ENCODE assay signal across 28 cellular contexts in genomic region chr1:53728702-53729535, GRCh38. TPM values are rescaled to one million over a fixed set of nuclear protein-coding genes. Genes with fewer than 3 reads are reported as not detected.
"Had no signal": no experiment of that assay in that cellular context is flagged by ENCODE, and none has a peak within 500 bp of the region (broad histone marks: within the 10 kb centered on the region; RNA-seq: fewer than 3 reads in every experiment).

No MANE protein-coding gene starts in this region.

- FAIRE-seq: endothelial cell of umbilical vein, pancreas had no signal

- H3K9me3 Mint-ChIP-seq: activated CD4-positive, alpha-beta memory T cell treated with anti-CD3 and anti-CD28 coated beads for 36 hours; activated naive CD8-positive, alpha-beta T cell treated with anti-CD3 and anti-CD28 coated beads for 36 hours; effector memory CD8-positive, alpha-beta T cell; natural killer cell; stimulated activated effector memory CD8-positive, alpha-beta T cell treated with anti-CD3 and anti-CD28 coated beads, Interleukin-12 subunit alpha, Interleukin-12 subunit beta, amount 100 ng/mL, for 72 hours; stimulated activated naive CD8-positive, alpha-beta T cell treated with anti-CD3 and anti-CD28 coated beads, Interleukin-15, amount 100 ng/mL, for 72 hours had no signal

- H3K36me3 ChIP-seq: colonic mucosa, gastroesophageal sphincter, heart left ventricle, lower lobe of right lung, pancreas, tibial artery, uterus had no signal

- H3K4me3 Mint-ChIP-seq: activated CD4-positive, alpha-beta memory T cell treated with anti-CD3 and anti-CD28 coated beads for 36 hours; activated naive CD8-positive, alpha-beta T cell treated with anti-CD3 and anti-CD28 coated beads for 36 hours; effector memory CD8-positive, alpha-beta T cell; natural killer cell; stimulated activated effector memory CD8-positive, alpha-beta T cell treated with anti-CD3 and anti-CD28 coated beads, Interleukin-12 subunit alpha, Interleukin-12 subunit beta, amount 100 ng/mL, for 72 hours; stimulated activated naive CD8-positive, alpha-beta T cell treated with anti-CD3 and anti-CD28 coated beads, Interleukin-15, amount 100 ng/mL, for 72 hours had no signal

- H3K4me1 Mint-ChIP-seq: activated naive CD8-positive, alpha-beta T cell treated with anti-CD3 and anti-CD28 coated beads for 36 hours; natural killer cell; stimulated activated effector memory CD8-positive, alpha-beta T cell treated with anti-CD3 and anti-CD28 coated beads, Interleukin-12 subunit alpha, Interleukin-12 subunit beta, amount 100 ng/mL, for 72 hours; stimulated activated naive CD8-positive, alpha-beta T cell treated with anti-CD3 and anti-CD28 coated beads, Interleukin-15, amount 100 ng/mL, for 72 hours had no signal

- H3K9me3 ChIP-seq: body of pancreas, colonic mucosa, gastroesophageal sphincter, heart left ventricle, lower lobe of right lung, pancreas, tibial artery, uterus had no signal

- DNase-seq: activated CD4-positive, alpha-beta memory T cell treated with anti-CD3 and anti-CD28 coated beads for 36 hours; activated CD4-positive, alpha-beta T cell treated with anti-CD3 and anti-CD28 coated beads for 48 hours; activated naive CD4-positive, alpha-beta T cell treated with Interleukin-2 at 50 U/mL for 16 hours; activated naive CD8-positive, alpha-beta T cell treated with anti-CD3 and anti-CD28 coated beads for 36 hours; activated T-cell treated with anti-CD3 and anti-CD28 coated beads, Interleukin-2, amount 50 U/mL, for 48 hours; amygdala; body of pancreas; caudate nucleus; colonic mucosa; dorsolateral prefrontal cortex; effector memory CD8-positive, alpha-beta T cell; heart left ventricle; lower lobe of right lung; natural killer cell; pancreas; right cardiac atrium; stimulated activated CD4-positive, alpha-beta T cell treated with anti-CD3 and anti-CD28 coated beads, Interleukin-2, amount 100 ng/mL, for 24 hours; stimulated activated naive CD8-positive, alpha-beta T cell treated with anti-CD3 and anti-CD28 coated beads, Interleukin-15, amount 100 ng/mL, for 72 hours; tibial artery; uterus had no signal

- H3K27me3 ChIP-seq: body of pancreas, colonic mucosa, dorsolateral prefrontal cortex, pancreas, uterus had no signal

- H3K27ac Mint-ChIP-seq: activated CD4-positive, alpha-beta memory T cell treated with anti-CD3 and anti-CD28 coated beads for 36 hours; activated naive CD8-positive, alpha-beta T cell treated with anti-CD3 and anti-CD28 coated beads for 36 hours; effector memory CD8-positive, alpha-beta T cell; natural killer cell; stimulated activated effector memory CD8-positive, alpha-beta T cell treated with anti-CD3 and anti-CD28 coated beads, Interleukin-12 subunit alpha, Interleukin-12 subunit beta, amount 100 ng/mL, for 72 hours; stimulated activated naive CD8-positive, alpha-beta T cell treated with anti-CD3 and anti-CD28 coated beads, Interleukin-15, amount 100 ng/mL, for 72 hours had no signal

- H3K27ac ChIP-seq: colonic mucosa, dorsolateral prefrontal cortex, gastroesophageal sphincter, heart left ventricle, lower lobe of right lung, pancreas, tibial artery, uterus had no signal

- H3K4me3 ChIP-seq: body of pancreas, colonic mucosa, dorsolateral prefrontal cortex, gastroesophageal sphincter, heart left ventricle, lower lobe of right lung, pancreas, tibial artery, uterus had no signal

- H3K36me3 Mint-ChIP-seq: activated CD4-positive, alpha-beta memory T cell treated with anti-CD3 and anti-CD28 coated beads for 36 hours; activated naive CD8-positive, alpha-beta T cell treated with anti-CD3 and anti-CD28 coated beads for 36 hours; natural killer cell; stimulated activated effector memory CD8-positive, alpha-beta T cell treated with anti-CD3 and anti-CD28 coated beads, Interleukin-12 subunit alpha, Interleukin-12 subunit beta, amount 100 ng/mL, for 72 hours had no signal

- H3K27me3 Mint-ChIP-seq: activated naive CD8-positive, alpha-beta T cell treated with anti-CD3 and anti-CD28 coated beads for 36 hours had no signal

- ATAC-seq: body of pancreas; effector memory CD8-positive, alpha-beta T cell; esophagus mucosa; gastroesophageal sphincter; heart left ventricle; left lobe of liver; lower lobe of right lung; natural killer cell; pancreas; right cardiac atrium; stimulated activated effector memory CD8-positive, alpha-beta T cell treated with anti-CD3 and anti-CD28 coated beads, Interleukin-12 subunit alpha, Interleukin-12 subunit beta, amount 100 ng/mL, for 72 hours; stimulated activated naive CD8-positive, alpha-beta T cell treated with anti-CD3 and anti-CD28 coated beads, Interleukin-15, amount 100 ng/mL, for 72 hours had no signal

- H3K4me1 ChIP-seq: body of pancreas, colonic mucosa, gastroesophageal sphincter, heart left ventricle, lower lobe of right lung, pancreas, tibial artery, uterus had no signal

RNA-seq across cellular contexts. Expression of gene GLIS1, which starts 10.0 kb away (rescaled TPM):
- total RNA-seq: activated CD4-positive, alpha-beta memory T cell treated with anti-CD3 and anti-CD28 coated beads for 36 hours; endothelial cell of umbilical vein; left lobe of liver; lower lobe of right lung; natural killer cell; pulmonary artery endothelial cell; skeletal muscle tissue; T-helper 2 cell treated with Interferon-gamma antibody and Interleukin-4, amounts not matched to agents 100 ng/mL and 5 ng/mL, for 36 hours had no signal
- polyA plus RNA-seq: endothelial cell of umbilical vein had no signal
